ENCODE assay signal across 2 cellular contexts in genomic region chr15:40091861-40092415, GRCh38.
TF ChIP-seq lines count a peak whose summit lies in the region.

No MANE protein-coding gene starts in this region.

TF ChIP-seq in K562, 482 proteins besides CTCF, POLR2A, EP300 and RAD21 (continued from another document):
- TF ChIP-seq VEZF1 (CRISPR knock-in tag; IDR thresholded peaks at IDR 0.05), result peak; percentile 24; the same call in 1 of the 2 replicates
- no peak for TF ChIP-seq ZNF766 (CRISPR knock-in tag; conservative IDR thresholded peaks at IDR 0.05)
- TF ChIP-seq CBFA2T3 (IDR thresholded peaks at IDR 0.05), result peak; percentile 8; the same call in 1 of the 2 replicates
- TF ChIP-seq MAFG (tag; conservative IDR thresholded peaks at IDR 0.05), result peak; percentile 93
- TF ChIP-seq SREBF1 (IDR thresholded peaks at IDR 0.05; ENCODE audit: borderline replicate concordance, low read depth, low read length), result no peak
- no peak for TF ChIP-seq ZNF644 (tag; IDR thresholded peaks at IDR 0.05; ENCODE audit: low read depth)
- 0 out of 2 replicates have a peak, but pooled peaks have one; percentile 32 for TF ChIP-seq ESRRA (IDR thresholded peaks at IDR 0.05; ENCODE audit: borderline replicate concordance, low read depth)
- TF ChIP-seq BHLHE40 (IDR thresholded peaks at IDR 0.05; ENCODE audit: low read length), result no peak
- peak; percentile 97 for TF ChIP-seq ZNF316 (IDR thresholded peaks at IDR 0.05)
- peak in 1 of 2 experiments; percentile 79; a peak in 1 of 4 replicates for TF ChIP-seq KDM1A (IDR thresholded peaks at IDR 0.05)
- no peak for TF ChIP-seq CBX5 (IDR thresholded peaks at IDR 0.05; ENCODE audit: borderline replicate concordance, low read depth)
TF ChIP-seq in K562: peak in this region for 10.

TF ChIP-seq in liver, 16 proteins besides CTCF, POLR2A, EP300 and RAD21 (continued from another document):
- TF ChIP-seq ZBTB33 (IDR thresholded peaks at IDR 0.05) (no peak), EGR1 (IDR thresholded peaks at IDR 0.05; ENCODE audit: low read depth in 2 of 2) (no peak), MAX (IDR thresholded peaks at IDR 0.05) (no peak), GABPA (IDR thresholded peaks at IDR 0.05 in 1 of 2, conservative IDR thresholded peaks at IDR 0.05 in 1 of 2) (no peak), TAF1 (conservative IDR thresholded peaks at IDR 0.05) (no peak), NR2F2 (IDR thresholded peaks at IDR 0.05) (no peak), JUND (IDR thresholded peaks at IDR 0.05) (no peak), REST (IDR thresholded peaks at IDR 0.05) (no peak), HNF4A (conservative IDR thresholded peaks at IDR 0.05) (no peak)
TF ChIP-seq in liver: peak in this region for 0.
